23 cellular contexts compared by ENCODE assay signal in the genomic region with DNA sequence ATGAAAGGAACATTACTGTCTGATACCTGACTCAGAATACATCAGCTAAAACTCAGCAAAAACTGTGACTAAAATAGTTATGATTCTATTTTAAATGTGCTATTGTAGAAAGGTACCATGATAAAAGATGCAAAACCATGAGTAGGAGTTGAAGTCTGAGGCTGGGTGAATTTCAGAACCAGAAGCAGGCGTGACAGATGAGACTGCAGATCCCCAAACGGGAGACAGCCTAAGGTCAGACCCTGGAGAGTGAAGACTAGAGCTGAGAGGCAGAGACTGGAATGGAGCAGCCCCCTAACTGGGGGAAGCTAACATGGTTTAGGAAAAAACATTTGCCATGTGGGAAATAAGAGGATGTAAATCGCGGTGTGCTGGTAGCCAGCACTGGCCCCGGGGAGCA.
"Had no signal": no experiment of that assay in that cellular context is flagged by ENCODE, and none has a peak within 500 bp of the region (broad histone marks: within the 10 kb centered on the region; RNA-seq: fewer than 3 reads in every experiment).

No MANE protein-coding gene starts in this region.

- H3K4me3 Mint-ChIP-seq: IgD-negative memory B cell had no signal

- H3K27me3 ChIP-seq: SJSA1 had no signal

- H3K4me1 ChIP-seq: SJSA1 had no signal

- DNase-seq: Kasumi-1, MM.1S, NCI-H1092 treated with DMSO at 0.1 percent for 48 hours, NCI-H1417, NCI-H1436 treated with DMSO at 0.1 percent for 48 hours, NCI-H1694, NCI-H187 treated with DMSO at 0.1 percent for 48 hours, NCI-H2029 treated with DMSO at 0.1 percent for 48 hours, NCI-H2171, NCI-H226, NCI-H446, NCI-H510A, NCI-H524 treated with DMSO at 0.1 percent for 48 hours, NCI-H69, NCI-H774, PC-3, SHP77 treated with DMSO at 0.1 percent for 48 hours had no signal

- H3K9ac ChIP-seq: KMS-11 had no signal

- H3K4me2 ChIP-seq: KMS-11 had no signal

- H3K27ac ChIP-seq: HL-60, KMS-11, SJSA1, SK-N-MC had no signal

- H3K27ac Mint-ChIP-seq: IgD-negative memory B cell had no signal

- H3K36me3 ChIP-seq: SJSA1 had no signal

- H3K27me3 Mint-ChIP-seq: IgD-negative memory B cell had no signal

- H3K4me3 ChIP-seq: K562, SJSA1, SK-N-MC had no signal

- H3K36me3 Mint-ChIP-seq: IgD-negative memory B cell had no signal
